ENCODE assay signal across 8 cellular contexts in genomic region chr20:44475372-44475693, GRCh38. TPM values are rescaled to one million over a fixed set of nuclear protein-coding genes. Genes with fewer than 3 reads are reported as not detected.
DNase-seq lines count a peak whose midpoint lies in the region; ATAC-seq and TF ChIP-seq lines count a peak whose summit lies in the region.

No MANE protein-coding gene starts in this region.

- no peaks in the 10 kb centered on the region for H3K9me3 Mint-ChIP-seq in T-helper 2 cell treated with Interferon-gamma antibody and Interleukin-4, amounts not matched to agents 5 μg/mL and 100 μg/mL, for 36 hours

- H3K27ac ChIP-seq in layer of hippocampus (ENCODE audit: low read depth, low read length) (peak overlapping the region; percentile 80), thoracic aorta (peak overlapping the region; percentile 89 to 95)

- no peaks in the 10 kb centered on the region for H3K27me3 Mint-ChIP-seq in T-helper 2 cell treated with Interferon-gamma antibody and Interleukin-4, amounts not matched to agents 5 μg/mL and 100 μg/mL, for 36 hours (ENCODE audit: low read depth)

- H3K4me1 Mint-ChIP-seq in T-helper 2 cell treated with Interferon-gamma antibody and Interleukin-4, amounts not matched to agents 5 μg/mL and 100 μg/mL, for 36 hours (ENCODE audit: low read depth) = peaks cover 19% of the 10 kb centered on the region

- no peak for TF ChIP-seq POLR2A in GM18505 (IDR thresholded peaks at IDR 0.05; ENCODE audit: borderline replicate concordance, extremely low read depth, insufficient read depth, insufficient read length)

- no peak for TF ChIP-seq CTCF in thoracic aorta (IDR thresholded peaks at IDR 0.05)

- no peaks in the 10 kb centered on the region for H3K9me3 ChIP-seq in adipocyte (ENCODE audit: control insufficient read depth, low read length)
- H3K9me3 ChIP-seq in thoracic aorta = no peaks in the 10 kb centered on the region

- peak overlapping the region; percentile 94 for H3K4me3 Mint-ChIP-seq in T-helper 2 cell treated with Interferon-gamma antibody and Interleukin-4, amounts not matched to agents 5 μg/mL and 100 μg/mL, for 36 hours

- H3K36me3 ChIP-seq in adipocyte (ENCODE audit: control insufficient read depth, insufficient read depth, low read length, severe bottlenecking) = peaks cover 5% of the 10 kb centered on the region
- no peaks in the 10 kb centered on the region for H3K36me3 ChIP-seq in thoracic aorta

- H3K27me3 ChIP-seq in adipocyte (replicated peaks; ENCODE audit: control insufficient read depth, insufficient read depth, low read length) (no peaks in the 10 kb centered on the region), layer of hippocampus (ENCODE audit: control insufficient read depth, insufficient read depth, low read length) (no peaks in the 10 kb centered on the region), thoracic aorta (replicated peaks; ENCODE audit: insufficient read depth) (no peaks in the 10 kb centered on the region)

- H3K4me3 ChIP-seq in adipocyte (ENCODE audit: low read length) (peak overlapping the region; percentile 85), thoracic aorta (peak overlapping the region; percentile 96)

- DNase-seq in T-helper 2 cell treated with Interferon-gamma antibody and Interleukin-4, amounts not matched to agents 5 μg/mL and 100 μg/mL, for 36 hours (ENCODE audit: low spot score) = no peak
- no peak for DNase-seq in T-helper 2 cell
- no peak for DNase-seq in adipocyte (ENCODE audit: low read depth)
- no peak for DNase-seq in thoracic aorta (ENCODE audit: low spot score)
- no peak for DNase-seq in cerebellar cortex (ENCODE audit: low spot score)

- H3K4me1 ChIP-seq in adipocyte (ENCODE audit: control insufficient read depth, insufficient read depth, low read length) (peaks cover 28% of the 10 kb centered on the region), thoracic aorta (ENCODE audit: control insufficient read depth in 1 of 2, low read depth in 2 of 2) (peaks cover 0 to 13% of the 10 kb centered on the region in 2 donors)

- ATAC-seq in thoracic aorta (ENCODE audit: insufficient number of reproducible peaks, low FRiP score, low read depth) = no peak
- no peak for ATAC-seq in HG03097 (IDR thresholded peaks at IDR 0.05; ENCODE audit: low FRiP score, unreplicated experiment)
- no peak for ATAC-seq in GM18505 (IDR thresholded peaks at IDR 0.05; ENCODE audit: unreplicated experiment)

- H3K9ac ChIP-seq in adipocyte (ENCODE audit: low read length) = peak overlapping the region; percentile 95

- H3K36me3 Mint-ChIP-seq in T-helper 2 cell treated with Interferon-gamma antibody and Interleukin-4, amounts not matched to agents 5 μg/mL and 100 μg/mL, for 36 hours (ENCODE audit: low read depth) = no peaks in the 10 kb centered on the region

- H3K27ac Mint-ChIP-seq in T-helper 2 cell treated with Interferon-gamma antibody and Interleukin-4, amounts not matched to agents 5 μg/mL and 100 μg/mL, for 36 hours = peak overlapping the region; percentile 97

RNA-seq across cellular contexts. Expression of gene TTPAL, which starts 0.3 kb away (rescaled TPM):
- 10 to 100 TPM in 1 of 2 donors, 1 to 10 TPM in 1; 7.3 to 17.6 TPM for total RNA-seq in thoracic aorta

RNA-seq across cellular contexts. Expression of gene SERINC3, which starts 46.5 kb away (rescaled TPM):
- total RNA-seq in thoracic aorta = 100 to 1,000 TPM in 1 of 2 donors, 10 to 100 TPM in 1; 98.9 to 109 TPM
